17 cellular contexts compared by ENCODE assay signal in genomic region chr10:123236122-123236521, GRCh38.
A peak's percentile ranks its signal among the peaks of the same experiment; 100 is the strongest.
DNase-seq lines count a peak whose midpoint lies in the region; ATAC-seq and TF ChIP-seq lines count a peak whose summit lies in the region.
"Had no signal": no experiment of that assay in that cellular context is flagged by ENCODE, and none has a peak within 500 bp of the region (broad histone marks: within the 10 kb centered on the region; RNA-seq: fewer than 3 reads in every experiment).

No MANE protein-coding gene starts in this region.

- ATAC-seq in GM18498 (IDR thresholded peaks at IDR 0.05; ENCODE audit: unreplicated experiment): no peak
- ATAC-seq: pancreas had no signal

- H3K9ac ChIP-seq in GM23248 (no peak overlapping the region), OCI-LY1 (ENCODE audit: low read length) (no peak overlapping the region)

- in situ Hi-C loops in GM23248 (cut with MboI): no loop called here

- H3K9me3 ChIP-seq in GM23248 (ENCODE audit: low read depth) (no peaks in the 10 kb centered on the region), OCI-LY1 (ENCODE audit: low read length) (peaks cover 3% of the 10 kb centered on the region; the same call in 1 of the 2 replicates)
- H3K9me3 ChIP-seq: pancreas had no signal

- no peak overlapping the region for H3K4me3 ChIP-seq in GM23248
- no peak overlapping the region for H3K4me3 ChIP-seq in OCI-LY1 (ENCODE audit: low read depth, low read length, poor library complexity, severe bottlenecking)
- H3K4me3 ChIP-seq: dorsolateral prefrontal cortex, pancreas, spleen had no signal

- H3F3A ChIP-seq in GM23248 (ENCODE audit: insufficient read depth) (no peaks in the 10 kb centered on the region), OCI-LY1 (ENCODE audit: insufficient read depth, low read length) (no peaks in the 10 kb centered on the region)

- no peaks in the 10 kb centered on the region for H4K20me1 ChIP-seq in GM23248 (ENCODE audit: insufficient read depth)
- no peaks in the 10 kb centered on the region for H4K20me1 ChIP-seq in OCI-LY1 (ENCODE audit: insufficient read depth, low read length)

- H3K9me2 ChIP-seq in GM23248 (ENCODE audit: insufficient read depth) (no peaks in the 10 kb centered on the region), OCI-LY1 (ENCODE audit: low read depth, low read length) (no peaks in the 10 kb centered on the region)

- 83 to 97% methylated on average over 2 of the region's 2 CpGs for WGBS in GM23248 (ENCODE audit: low coverage in 1 of 2, low lambda C conversion rate in 2 of 2, missing lambda C conversion rate in 2 of 2), 2 experiments

- no peaks in the 10 kb centered on the region for H3K79me2 ChIP-seq in GM23248 (ENCODE audit: insufficient read depth)
- H3K79me2 ChIP-seq in OCI-LY1 (ENCODE audit: insufficient read depth, low read length): no peaks in the 10 kb centered on the region

- H2AFZ ChIP-seq in GM23248 (no peak overlapping the region), OCI-LY1 (ENCODE audit: low read length) (no peak overlapping the region)

- H3K4me2 ChIP-seq in GM23248 (ENCODE audit: unreplicated experiment) (no peak overlapping the region), OCI-LY1 (ENCODE audit: low read length) (no peak overlapping the region)

- DNase-seq in DMS53 (lab: John Stamatoyannopoulos, UW): peak; percentile 33
- DNase-seq in DMS53 treated with DMSO at 0.1 percent for 48 hours (lab: John Stamatoyannopoulos, UW; ENCODE audit: unreplicated experiment): no peak
- peak; percentile 5 for DNase-seq in GM23248
- DNase-seq in iPS-NIHi11 (ENCODE audit: low spot score): peak; percentile 33
- no peak for DNase-seq in NOMO-1 (lab: John Stamatoyannopoulos, UW; ENCODE audit: unreplicated experiment in 2 of 2)
- no peak for DNase-seq in activated CD4-positive, alpha-beta T cell treated with anti-CD3 and anti-CD28 coated beads, Interleukin-2, amount 50 U/mL, for 1 hour
- DNase-seq: activated CD4-positive, alpha-beta memory T cell treated with anti-CD3 and anti-CD28 coated beads, Interleukin-2, amount 10 ng/mL, durations not matched to agents 7 days and 5 days; activated effector memory CD4-positive, alpha-beta T cell treated with anti-CD3 and anti-CD28 coated beads, Interleukin-2, amount 50 U/mL, for 16 hours; aorta; COR-L47; dorsolateral prefrontal cortex; NCI-H1105 treated with DMSO at 0.1 percent for 48 hours; pancreas; SHP77 treated with DMSO at 0.1 percent for 48 hours; spleen had no signal

- H3K4me1 ChIP-seq in GM23248 (ENCODE audit: insufficient read depth) (no peaks in the 10 kb centered on the region), OCI-LY1 (ENCODE audit: insufficient read depth, low read length, severe bottlenecking) (no peaks in the 10 kb centered on the region)
- H3K4me1 ChIP-seq: pancreas had no signal

- no peaks in the 10 kb centered on the region for H3K36me3 ChIP-seq in GM23248 (ENCODE audit: low read depth)
- no peaks in the 10 kb centered on the region for H3K36me3 ChIP-seq in OCI-LY1 (ENCODE audit: insufficient read depth, low read length)
- H3K36me3 ChIP-seq: pancreas had no signal

- H3K27me3 ChIP-seq in GM23248 (replicated peaks; ENCODE audit: insufficient read depth): no peaks in the 10 kb centered on the region
- H3K27me3 ChIP-seq in OCI-LY1 (ENCODE audit: insufficient read depth, low read length): no peaks in the 10 kb centered on the region
- H3K27me3 ChIP-seq: dorsolateral prefrontal cortex, pancreas, spleen had no signal

- no peak overlapping the region for H3K27ac ChIP-seq in GM23248
- H3K27ac ChIP-seq in OCI-LY1 (ENCODE audit: low read depth, low read length, poor library complexity, severe bottlenecking): no peak overlapping the region
- H3K27ac ChIP-seq: dorsolateral prefrontal cortex, pancreas, spleen had no signal

- peak; percentile 29 for TF ChIP-seq CTCF in OCI-LY1 (IDR thresholded peaks at IDR 0.05; ENCODE audit: low read length)

Comparison
In these comparisons a context has a peak if more than half of its experiments do, and no peak if none do; other contexts are left out.
1. DNase-seq: peak in DMS53 (single experiment), GM23248 (single experiment) and iPS-NIHi11 (single experiment); none in DMS53 treated with DMSO at 0.1 percent for 48 hours (single experiment), NOMO-1 (0 of 2) and activated CD4-positive, alpha-beta T cell treated with anti-CD3 and anti-CD28 coated beads, Interleukin-2, amount 50 U/mL, for 1 hour (single experiment).